Comparison of ENCODE assay signal across 1 cellular context in the genomic region with DNA sequence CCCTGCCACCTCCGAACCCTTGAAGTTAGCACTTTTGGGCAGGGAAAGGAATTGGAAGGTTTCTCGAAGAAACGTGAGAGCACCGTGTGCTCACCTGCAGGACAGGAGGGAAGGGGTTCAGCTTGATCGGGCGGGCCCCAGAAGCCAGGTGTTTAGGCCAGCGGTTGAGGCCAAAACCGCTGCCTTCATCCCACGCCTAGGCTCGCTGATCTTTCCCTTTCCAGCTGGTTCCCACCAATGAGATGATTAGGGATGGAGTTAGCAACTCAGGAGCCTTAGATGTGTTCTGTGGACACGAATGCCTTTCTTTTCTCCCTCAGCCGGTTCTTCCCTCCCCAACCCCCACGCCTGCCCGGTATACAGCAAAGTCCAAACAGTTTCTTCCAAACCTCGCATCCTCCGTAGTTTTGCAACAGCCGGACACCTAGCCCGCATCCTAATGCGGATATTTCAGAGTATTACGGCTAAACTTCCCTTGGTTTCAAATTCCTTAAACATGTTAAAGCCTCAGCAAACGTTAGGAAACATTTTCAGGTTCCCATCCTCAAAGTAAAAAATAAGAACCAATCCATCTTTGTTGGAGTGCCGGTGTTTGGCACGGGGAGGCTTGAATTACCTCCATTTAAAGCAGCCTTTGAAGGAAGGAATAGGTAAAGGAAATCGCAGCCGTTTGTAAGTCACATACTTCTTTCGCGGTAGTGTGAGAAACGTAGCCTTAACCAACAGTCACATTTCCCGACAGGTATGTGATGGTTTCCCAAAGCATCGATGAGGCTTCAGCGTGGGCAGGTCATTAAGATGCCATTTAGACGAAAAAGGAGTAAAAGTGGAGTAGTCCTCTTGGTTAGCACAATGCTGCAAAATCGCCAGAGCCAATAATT.
TF ChIP-seq lines count a peak whose summit lies in the region.

No MANE protein-coding gene starts in this region.

TF ChIP-seq in K562, 482 proteins besides CTCF, POLR2A, EP300 and RAD21 (continued from another document and continues in another):
- TF ChIP-seq, protein P1, sequence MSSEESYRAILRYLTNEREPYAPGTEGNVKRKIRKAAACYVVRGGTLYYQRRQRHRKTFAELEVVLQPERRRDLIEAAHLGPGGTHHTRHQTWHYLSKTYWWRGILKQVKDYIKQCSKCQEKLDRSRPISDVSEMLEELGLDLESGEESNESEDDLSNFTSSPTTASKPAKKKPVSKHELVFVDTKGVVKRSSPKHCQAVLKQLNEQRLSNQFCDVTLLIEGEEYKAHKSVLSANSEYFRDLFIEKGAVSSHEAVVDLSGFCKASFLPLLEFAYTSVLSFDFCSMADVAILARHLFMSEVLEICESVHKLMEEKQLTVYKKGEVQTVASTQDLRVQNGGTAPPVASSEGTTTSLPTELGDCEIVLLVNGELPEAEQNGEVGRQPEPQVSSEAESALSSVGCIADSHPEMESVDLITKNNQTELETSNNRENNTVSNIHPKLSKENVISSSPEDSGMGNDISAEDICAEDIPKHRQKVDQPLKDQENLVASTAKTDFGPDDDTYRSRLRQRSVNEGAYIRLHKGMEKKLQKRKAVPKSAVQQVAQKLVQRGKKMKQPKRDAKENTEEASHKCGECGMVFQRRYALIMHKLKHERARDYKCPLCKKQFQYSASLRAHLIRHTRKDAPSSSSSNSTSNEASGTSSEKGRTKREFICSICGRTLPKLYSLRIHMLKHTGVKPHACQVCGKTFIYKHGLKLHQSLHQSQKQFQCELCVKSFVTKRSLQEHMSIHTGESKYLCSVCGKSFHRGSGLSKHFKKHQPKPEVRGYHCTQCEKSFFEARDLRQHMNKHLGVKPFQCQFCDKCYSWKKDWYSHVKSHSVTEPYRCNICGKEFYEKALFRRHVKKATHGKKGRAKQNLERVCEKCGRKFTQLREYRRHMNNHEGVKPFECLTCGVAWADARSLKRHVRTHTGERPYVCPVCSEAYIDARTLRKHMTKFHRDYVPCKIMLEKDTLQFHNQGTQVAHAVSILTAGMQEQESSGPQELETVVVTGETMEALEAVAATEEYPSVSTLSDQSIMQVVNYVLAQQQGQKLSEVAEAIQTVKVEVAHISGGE (CRISPR knock-in tag; IDR thresholded peaks at IDR 0.05): no peak; a peak in 1 of 6 replicates
- TF ChIP-seq PCBP2 (IDR thresholded peaks at IDR 0.05; ENCODE audit: low read depth, low read length, poor library complexity, severe bottlenecking): no peak
- TF ChIP-seq LEF1 (IDR thresholded peaks at IDR 0.05): no peak
- TF ChIP-seq, protein P2, sequence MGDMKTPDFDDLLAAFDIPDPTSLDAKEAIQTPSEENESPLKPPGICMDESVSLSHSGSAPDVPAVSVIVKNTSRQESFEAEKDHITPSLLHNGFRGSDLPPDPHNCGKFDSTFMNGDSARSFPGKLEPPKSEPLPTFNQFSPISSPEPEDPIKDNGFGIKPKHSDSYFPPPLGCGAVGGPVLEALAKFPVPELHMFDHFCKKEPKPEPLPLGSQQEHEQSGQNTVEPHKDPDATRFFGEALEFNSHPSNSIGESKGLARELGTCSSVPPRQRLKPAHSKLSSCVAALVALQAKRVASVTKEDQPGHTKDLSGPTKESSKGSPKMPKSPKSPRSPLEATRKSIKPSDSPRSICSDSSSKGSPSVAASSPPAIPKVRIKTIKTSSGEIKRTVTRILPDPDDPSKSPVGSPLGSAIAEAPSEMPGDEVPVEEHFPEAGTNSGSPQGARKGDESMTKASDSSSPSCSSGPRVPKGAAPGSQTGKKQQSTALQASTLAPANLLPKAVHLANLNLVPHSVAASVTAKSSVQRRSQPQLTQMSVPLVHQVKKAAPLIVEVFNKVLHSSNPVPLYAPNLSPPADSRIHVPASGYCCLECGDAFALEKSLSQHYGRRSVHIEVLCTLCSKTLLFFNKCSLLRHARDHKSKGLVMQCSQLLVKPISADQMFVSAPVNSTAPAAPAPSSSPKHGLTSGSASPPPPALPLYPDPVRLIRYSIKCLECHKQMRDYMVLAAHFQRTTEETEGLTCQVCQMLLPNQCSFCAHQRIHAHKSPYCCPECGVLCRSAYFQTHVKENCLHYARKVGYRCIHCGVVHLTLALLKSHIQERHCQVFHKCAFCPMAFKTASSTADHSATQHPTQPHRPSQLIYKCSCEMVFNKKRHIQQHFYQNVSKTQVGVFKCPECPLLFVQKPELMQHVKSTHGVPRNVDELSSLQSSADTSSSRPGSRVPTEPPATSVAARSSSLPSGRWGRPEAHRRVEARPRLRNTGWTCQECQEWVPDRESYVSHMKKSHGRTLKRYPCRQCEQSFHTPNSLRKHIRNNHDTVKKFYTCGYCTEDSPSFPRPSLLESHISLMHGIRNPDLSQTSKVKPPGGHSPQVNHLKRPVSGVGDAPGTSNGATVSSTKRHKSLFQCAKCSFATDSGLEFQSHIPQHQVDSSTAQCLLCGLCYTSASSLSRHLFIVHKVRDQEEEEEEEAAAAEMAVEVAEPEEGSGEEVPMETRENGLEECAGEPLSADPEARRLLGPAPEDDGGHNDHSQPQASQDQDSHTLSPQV (IDR thresholded peaks at IDR 0.05): no peak
- no peak for TF ChIP-seq NFATC3 (IDR thresholded peaks at IDR 0.05)
- TF ChIP-seq XRCC4 (IDR thresholded peaks at IDR 0.05; ENCODE audit: extremely low read depth, insufficient read depth, insufficient read length): no peak
- TF ChIP-seq ARHGAP35 (IDR thresholded peaks at IDR 0.05; ENCODE audit: partially characterized antibody): no peak
- no peak for TF ChIP-seq PRMT5 (CRISPR knock-in tag; IDR thresholded peaks at IDR 0.05)
- no peak for TF ChIP-seq TFAM (CRISPR knock-in tag; conservative IDR thresholded peaks at IDR 0.05)
- TF ChIP-seq, protein P3, sequence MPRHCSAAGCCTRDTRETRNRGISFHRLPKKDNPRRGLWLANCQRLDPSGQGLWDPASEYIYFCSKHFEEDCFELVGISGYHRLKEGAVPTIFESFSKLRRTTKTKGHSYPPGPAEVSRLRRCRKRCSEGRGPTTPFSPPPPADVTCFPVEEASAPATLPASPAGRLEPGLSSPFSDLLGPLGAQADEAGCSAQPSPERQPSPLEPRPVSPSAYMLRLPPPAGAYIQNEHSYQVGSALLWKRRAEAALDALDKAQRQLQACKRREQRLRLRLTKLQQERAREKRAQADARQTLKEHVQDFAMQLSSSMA (CRISPR knock-in tag; IDR thresholded peaks at IDR 0.05): no peak
- TF ChIP-seq CHD4 (IDR thresholded peaks at IDR 0.05; ENCODE audit: insufficient read depth, insufficient replicate concordance, low read depth, low read length, poor library complexity, severe bottlenecking): no peak
- no peak for TF ChIP-seq TEAD2 (tag; IDR thresholded peaks at IDR 0.05)
- no peak for TF ChIP-seq ZSCAN32 (CRISPR knock-in tag; IDR thresholded peaks at IDR 0.05)
- TF ChIP-seq, protein P4, sequence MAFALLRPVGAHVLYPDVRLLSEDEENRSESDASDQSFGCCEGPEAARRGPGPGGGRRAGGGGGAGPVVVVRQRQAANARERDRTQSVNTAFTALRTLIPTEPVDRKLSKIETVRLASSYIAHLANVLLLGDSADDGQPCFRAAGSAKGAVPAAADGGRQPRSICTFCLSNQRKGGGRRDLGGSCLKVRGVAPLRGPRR (CRISPR knock-in tag; IDR thresholded peaks at IDR 0.05): no peak
- no peak for TF ChIP-seq PTRF (tag; IDR thresholded peaks at IDR 0.05)
- TF ChIP-seq KDM5B (IDR thresholded peaks at IDR 0.05; ENCODE audit: insufficient replicate concordance, low read depth, low read length): peak; percentile 14
- peak; percentile 27 for TF ChIP-seq CHD1 (IDR thresholded peaks at IDR 0.05; ENCODE audit: low read length)
- no peak for TF ChIP-seq NRF1 (conservative IDR thresholded peaks at IDR 0.05 in 1 of 2, IDR thresholded peaks at IDR 0.05 in 1 of 2)
- TF ChIP-seq, protein P5, sequence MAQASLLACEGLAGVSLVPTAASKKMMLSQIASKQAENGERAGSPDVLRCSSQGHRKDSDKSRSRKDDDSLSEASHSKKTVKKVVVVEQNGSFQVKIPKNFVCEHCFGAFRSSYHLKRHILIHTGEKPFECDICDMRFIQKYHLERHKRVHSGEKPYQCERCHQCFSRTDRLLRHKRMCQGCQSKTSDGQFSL (CRISPR knock-in tag; IDR thresholded peaks at IDR 0.05): no peak
- TF ChIP-seq, protein P5 (tag; IDR thresholded peaks at IDR 0.05): no peak
- no peak for TF ChIP-seq TOE1 (IDR thresholded peaks at IDR 0.05; ENCODE audit: borderline replicate concordance)
- TF ChIP-seq TOE1 (CRISPR knock-in tag; IDR thresholded peaks at IDR 0.05; ENCODE audit: borderline replicate concordance, low read depth): no peak
- no peak for TF ChIP-seq KLF13 (tag; IDR thresholded peaks at IDR 0.05; ENCODE audit: borderline replicate concordance, low read depth)
- peak in 1 of 2 experiments; percentile 19; a peak in 1 of 4 replicates for TF ChIP-seq TBL1XR1 (IDR thresholded peaks at IDR 0.05; ENCODE audit: low read length in 2 of 2)
- TF ChIP-seq CREBBP (IDR thresholded peaks at IDR 0.05; ENCODE audit: low read depth, low read length): no peak
- no peak for TF ChIP-seq HDAC8 (tag; IDR thresholded peaks at IDR 0.05)
- TF ChIP-seq, protein P6, sequence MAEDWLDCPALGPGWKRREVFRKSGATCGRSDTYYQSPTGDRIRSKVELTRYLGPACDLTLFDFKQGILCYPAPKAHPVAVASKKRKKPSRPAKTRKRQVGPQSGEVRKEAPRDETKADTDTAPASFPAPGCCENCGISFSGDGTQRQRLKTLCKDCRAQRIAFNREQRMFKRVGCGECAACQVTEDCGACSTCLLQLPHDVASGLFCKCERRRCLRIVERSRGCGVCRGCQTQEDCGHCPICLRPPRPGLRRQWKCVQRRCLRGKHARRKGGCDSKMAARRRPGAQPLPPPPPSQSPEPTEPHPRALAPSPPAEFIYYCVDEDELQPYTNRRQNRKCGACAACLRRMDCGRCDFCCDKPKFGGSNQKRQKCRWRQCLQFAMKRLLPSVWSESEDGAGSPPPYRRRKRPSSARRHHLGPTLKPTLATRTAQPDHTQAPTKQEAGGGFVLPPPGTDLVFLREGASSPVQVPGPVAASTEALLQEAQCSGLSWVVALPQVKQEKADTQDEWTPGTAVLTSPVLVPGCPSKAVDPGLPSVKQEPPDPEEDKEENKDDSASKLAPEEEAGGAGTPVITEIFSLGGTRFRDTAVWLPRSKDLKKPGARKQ (CRISPR knock-in tag; IDR thresholded peaks at IDR 0.05): 0 out of 2 replicates have a peak, but pooled peaks have one; percentile 32
- TF ChIP-seq, protein P7, sequence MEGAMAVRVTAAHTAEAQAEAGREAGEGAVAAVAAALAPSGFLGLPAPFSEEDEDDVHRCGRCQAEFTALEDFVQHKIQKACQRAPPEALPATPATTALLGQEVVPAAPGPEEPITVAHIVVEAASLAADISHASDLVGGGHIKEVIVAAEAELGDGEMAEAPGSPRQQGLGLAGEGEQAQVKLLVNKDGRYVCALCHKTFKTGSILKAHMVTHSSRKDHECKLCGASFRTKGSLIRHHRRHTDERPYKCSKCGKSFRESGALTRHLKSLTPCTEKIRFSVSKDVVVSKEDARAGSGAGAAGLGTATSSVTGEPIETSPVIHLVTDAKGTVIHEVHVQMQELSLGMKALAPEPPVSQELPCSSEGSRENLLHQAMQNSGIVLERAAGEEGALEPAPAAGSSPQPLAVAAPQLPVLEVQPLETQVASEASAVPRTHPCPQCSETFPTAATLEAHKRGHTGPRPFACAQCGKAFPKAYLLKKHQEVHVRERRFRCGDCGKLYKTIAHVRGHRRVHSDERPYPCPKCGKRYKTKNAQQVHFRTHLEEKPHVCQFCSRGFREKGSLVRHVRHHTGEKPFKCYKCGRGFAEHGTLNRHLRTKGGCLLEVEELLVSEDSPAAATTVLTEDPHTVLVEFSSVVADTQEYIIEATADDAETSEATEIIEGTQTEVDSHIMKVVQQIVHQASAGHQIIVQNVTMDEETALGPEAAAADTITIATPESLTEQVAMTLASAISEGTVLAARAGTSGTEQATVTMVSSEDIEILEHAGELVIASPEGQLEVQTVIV (CRISPR knock-in tag; IDR thresholded peaks at IDR 0.05; ENCODE audit: borderline replicate concordance): no peak
- TF ChIP-seq, protein P8, sequence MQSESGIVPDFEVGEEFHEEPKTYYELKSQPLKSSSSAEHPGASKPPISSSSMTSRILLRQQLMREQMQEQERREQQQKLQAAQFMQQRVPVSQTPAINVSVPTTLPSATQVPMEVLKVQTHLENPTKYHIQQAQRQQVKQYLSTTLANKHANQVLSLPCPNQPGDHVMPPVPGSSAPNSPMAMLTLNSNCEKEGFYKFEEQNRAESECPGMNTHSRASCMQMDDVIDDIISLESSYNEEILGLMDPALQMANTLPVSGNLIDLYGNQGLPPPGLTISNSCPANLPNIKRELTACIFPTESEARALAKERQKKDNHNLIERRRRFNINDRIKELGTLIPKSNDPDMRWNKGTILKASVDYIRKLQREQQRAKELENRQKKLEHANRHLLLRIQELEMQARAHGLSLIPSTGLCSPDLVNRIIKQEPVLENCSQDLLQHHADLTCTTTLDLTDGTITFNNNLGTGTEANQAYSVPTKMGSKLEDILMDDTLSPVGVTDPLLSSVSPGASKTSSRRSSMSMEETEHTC (IDR thresholded peaks at IDR 0.05): no peak
- TF ChIP-seq CBFA2T3 (IDR thresholded peaks at IDR 0.05): no peak
- no peak for TF ChIP-seq ZNF124 (CRISPR knock-in tag; IDR thresholded peaks at IDR 0.05)
- TF ChIP-seq, protein P9, sequence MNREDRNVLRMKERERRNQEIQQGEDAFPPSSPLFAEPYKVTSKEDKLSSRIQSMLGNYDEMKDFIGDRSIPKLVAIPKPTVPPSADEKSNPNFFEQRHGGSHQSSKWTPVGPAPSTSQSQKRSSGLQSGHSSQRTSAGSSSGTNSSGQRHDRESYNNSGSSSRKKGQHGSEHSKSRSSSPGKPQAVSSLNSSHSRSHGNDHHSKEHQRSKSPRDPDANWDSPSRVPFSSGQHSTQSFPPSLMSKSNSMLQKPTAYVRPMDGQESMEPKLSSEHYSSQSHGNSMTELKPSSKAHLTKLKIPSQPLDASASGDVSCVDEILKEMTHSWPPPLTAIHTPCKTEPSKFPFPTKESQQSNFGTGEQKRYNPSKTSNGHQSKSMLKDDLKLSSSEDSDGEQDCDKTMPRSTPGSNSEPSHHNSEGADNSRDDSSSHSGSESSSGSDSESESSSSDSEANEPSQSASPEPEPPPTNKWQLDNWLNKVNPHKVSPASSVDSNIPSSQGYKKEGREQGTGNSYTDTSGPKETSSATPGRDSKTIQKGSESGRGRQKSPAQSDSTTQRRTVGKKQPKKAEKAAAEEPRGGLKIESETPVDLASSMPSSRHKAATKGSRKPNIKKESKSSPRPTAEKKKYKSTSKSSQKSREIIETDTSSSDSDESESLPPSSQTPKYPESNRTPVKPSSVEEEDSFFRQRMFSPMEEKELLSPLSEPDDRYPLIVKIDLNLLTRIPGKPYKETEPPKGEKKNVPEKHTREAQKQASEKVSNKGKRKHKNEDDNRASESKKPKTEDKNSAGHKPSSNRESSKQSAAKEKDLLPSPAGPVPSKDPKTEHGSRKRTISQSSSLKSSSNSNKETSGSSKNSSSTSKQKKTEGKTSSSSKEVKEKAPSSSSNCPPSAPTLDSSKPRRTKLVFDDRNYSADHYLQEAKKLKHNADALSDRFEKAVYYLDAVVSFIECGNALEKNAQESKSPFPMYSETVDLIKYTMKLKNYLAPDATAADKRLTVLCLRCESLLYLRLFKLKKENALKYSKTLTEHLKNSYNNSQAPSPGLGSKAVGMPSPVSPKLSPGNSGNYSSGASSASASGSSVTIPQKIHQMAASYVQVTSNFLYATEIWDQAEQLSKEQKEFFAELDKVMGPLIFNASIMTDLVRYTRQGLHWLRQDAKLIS (CRISPR knock-in tag; IDR thresholded peaks at IDR 0.05): peak; percentile 10; the same call in 1 of the 2 replicates
- no peak for TF ChIP-seq ZFPM2 (CRISPR knock-in tag; IDR thresholded peaks at IDR 0.05)
- TF ChIP-seq, protein P10, sequence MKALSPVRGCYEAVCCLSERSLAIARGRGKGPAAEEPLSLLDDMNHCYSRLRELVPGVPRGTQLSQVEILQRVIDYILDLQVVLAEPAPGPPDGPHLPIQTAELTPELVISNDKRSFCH (CRISPR knock-in tag; IDR thresholded peaks at IDR 0.05): no peak
- TF ChIP-seq, protein P10 (tag; IDR thresholded peaks at IDR 0.05): no peak
- no peak for TF ChIP-seq TEAD1 (CRISPR knock-in tag; IDR thresholded peaks at IDR 0.05)
